1 cellular context compared by ENCODE assay signal in genomic region chr20:5178046-5178445, GRCh38.
A peak's percentile ranks its signal among the peaks of the same experiment; 100 is the strongest.
TF ChIP-seq lines count a peak whose summit lies in the region.

No MANE protein-coding gene starts in this region.

TF ChIP-seq in HepG2, 621 proteins besides CTCF, POLR2A, EP300 and RAD21:
- TF ChIP-seq ZSCAN22 (CRISPR knock-in tag; IDR thresholded peaks at IDR 0.05) (no peak), TARDBP (CRISPR knock-in tag; IDR thresholded peaks at IDR 0.05) (no peak), NFKB2 (CRISPR knock-in tag; IDR thresholded peaks at IDR 0.05; ENCODE audit: borderline replicate concordance) (no peak), PHB2 (IDR thresholded peaks at IDR 0.05; ENCODE audit: partially characterized antibody) (no peak), SAFB2 (CRISPR knock-in tag; IDR thresholded peaks at IDR 0.05; ENCODE audit: borderline replicate concordance, low read depth) (no peak), ZNF484 (CRISPR knock-in tag; IDR thresholded peaks at IDR 0.05; ENCODE audit: borderline replicate concordance, low read depth) (no peak), ZNF101 (CRISPR knock-in tag; IDR thresholded peaks at IDR 0.05; ENCODE audit: borderline replicate concordance, low read depth) (no peak), MAFK (conservative IDR thresholded peaks at IDR 0.05 in 1 of 2, IDR thresholded peaks at IDR 0.05 in 1 of 2; ENCODE audit: low read length in 2 of 2) (peak; percentile 62 to 68; a peak in 3 of 4 replicates), MAFF (IDR thresholded peaks at IDR 0.05; ENCODE audit: low read depth, low read length) (peak; percentile 55; the same call in 1 of the 2 replicates), MAZ (IDR thresholded peaks at IDR 0.05; ENCODE audit: borderline replicate concordance, low read depth, low read length) (no peak), MAZ (CRISPR knock-in tag; IDR thresholded peaks at IDR 0.05; ENCODE audit: low read depth) (no peak), TBX2 (CRISPR knock-in tag; IDR thresholded peaks at IDR 0.05; ENCODE audit: borderline replicate concordance) (no peak)
